ENCODE assay signal across 35 cellular contexts in the genomic region with DNA sequence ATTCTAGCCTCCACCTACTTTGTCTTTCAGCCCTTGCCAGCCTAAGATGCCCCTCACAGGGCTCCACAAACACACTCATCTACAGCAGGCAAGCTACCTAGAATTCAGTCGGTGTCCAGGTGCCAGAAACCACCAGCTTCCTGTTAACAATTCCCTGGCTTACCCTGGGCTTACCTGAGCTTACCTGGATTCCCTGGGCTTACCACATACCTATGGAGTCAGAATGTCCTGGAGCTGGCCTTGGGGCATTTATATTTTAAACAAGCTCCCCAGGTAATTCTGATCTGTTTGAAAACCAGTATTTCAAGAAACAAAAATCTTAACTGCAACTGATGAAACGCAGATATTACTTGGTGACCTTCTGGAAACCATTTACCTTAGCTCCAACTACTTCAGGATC.
"Had no signal": no experiment of that assay in that cellular context is flagged by ENCODE, and none has a peak within 500 bp of the region (broad histone marks: within the 10 kb centered on the region; RNA-seq: fewer than 3 reads in every experiment).

No MANE protein-coding gene starts in this region.

- H3K4me1 Mint-ChIP-seq: naive B cell had no signal

- H3K36me3 ChIP-seq: adrenal gland, heart left ventricle, ovary, prostate gland, thoracic aorta, uterus had no signal

- ATAC-seq: effector memory CD8-positive, alpha-beta T cell; heart left ventricle; left cardiac atrium; left ventricle myocardium superior; sciatic nerve had no signal

- H3K9me3 Mint-ChIP-seq: activated CD4-positive, alpha-beta memory T cell treated with anti-CD3 and anti-CD28 coated beads for 36 hours; activated CD4-positive, alpha-beta T cell treated with anti-CD3 and anti-CD28 coated beads, Interleukin-2, amount 10 ng/mL, durations not matched to agents 24 days and 14 days; activated naive CD4-positive, alpha-beta T cell treated with anti-CD3 and anti-CD28 coated beads for 36 hours; activated naive CD8-positive, alpha-beta T cell treated with anti-CD3 and anti-CD28 coated beads for 36 hours; activated T-helper 1 cell treated with anti-CD3 and anti-CD28 coated beads, Interleukin-12 subunit alpha, Interleukin-12 subunit beta, Interleukin-2, Interleukin-4 antibody, amounts not matched to agents 30 ng/mL and 10 ng/mL and 1 ng/mL, durations not matched to agents 14 hours and 24 hours and 36 hours; brain; effector memory CD8-positive, alpha-beta T cell; mesothelial cell of epicardium; naive B cell; stimulated activated naive CD8-positive, alpha-beta T cell treated with anti-CD3 and anti-CD28 coated beads, Interleukin-15, Interleukin-2, amounts not matched to agents 100 ng/mL and 50 ng/mL, for 24 hours; T-helper 2 cell treated with Interferon-gamma antibody and Interleukin-4, amounts not matched to agents 5 μg/mL and 100 μg/mL, for 36 hours; type B pancreatic cell had no signal

- H3K36me3 Mint-ChIP-seq: activated CD4-positive, alpha-beta memory T cell treated with anti-CD3 and anti-CD28 coated beads for 36 hours; activated naive CD8-positive, alpha-beta T cell treated with anti-CD3 and anti-CD28 coated beads for 36 hours; mesothelial cell of epicardium; type B pancreatic cell had no signal

- FAIRE-seq: keratinocyte had no signal

- DNase-seq: activated CD4-positive, alpha-beta memory T cell treated with anti-CD3 and anti-CD28 coated beads for 36 hours; activated CD4-positive, alpha-beta T cell treated with anti-CD3 and anti-CD28 coated beads, Interleukin-2, amount 10 ng/mL, durations not matched to agents 24 days and 14 days; activated CD4-positive, CD25-positive, alpha-beta regulatory T cell treated with anti-CD3 and anti-CD28 coated beads, Interleukin-2, amount 50 U/mL, for 72 hours; activated CD8-positive, alpha-beta memory T cell treated with anti-CD3 and anti-CD28 coated beads, Interleukin-2, amount 50 U/mL, for 4 hours; activated effector memory CD4-positive, alpha-beta T cell treated with anti-CD3 and anti-CD28 coated beads, Interleukin-2, amount 50 U/mL, for 16 hours; activated naive CD4-positive, alpha-beta T cell treated with anti-CD3 and anti-CD28 coated beads for 36 hours; activated naive CD8-positive, alpha-beta T cell treated with anti-CD3 and anti-CD28 coated beads for 36 hours; activated T-cell treated with anti-CD3 and anti-CD28 coated beads, Interleukin-2, amount 50 U/mL, for 1 hour; adrenal gland; aorta; caudate nucleus; cortex of kidney; effector memory CD8-positive, alpha-beta T cell; foreskin fibroblast; heart left ventricle; left cardiac atrium; left ventricle myocardium superior; naive B cell; ovary; retina; stimulated activated CD4-positive, alpha-beta T cell treated with anti-CD3 and anti-CD28 coated beads, Interleukin-12 subunit alpha, Interleukin-12 subunit beta, amount 100 ng/mL, for 4 hours; stimulated activated CD4-positive, alpha-beta T cell treated with anti-CD3 and anti-CD28 coated beads, Interleukin-4, amount 100 ng/mL, for 1 hour; T-helper 1 cell; uterus had no signal

- H3K9me3 ChIP-seq: adrenal gland, heart left ventricle, ovary, prostate gland, thoracic aorta, uterus had no signal

- H3K4me1 ChIP-seq: prostate gland, uterus had no signal

- H3K27ac ChIP-seq: adrenal gland, heart left ventricle, ovary, prostate gland, skin epidermis, thoracic aorta, uterus had no signal

- H3K27me3 ChIP-seq: adrenal gland, heart left ventricle, ovary, uterus had no signal

- H3K27ac Mint-ChIP-seq: activated CD4-positive, alpha-beta memory T cell treated with anti-CD3 and anti-CD28 coated beads for 36 hours; activated CD4-positive, alpha-beta T cell treated with anti-CD3 and anti-CD28 coated beads, Interleukin-2, amount 10 ng/mL, durations not matched to agents 24 days and 14 days; activated naive CD4-positive, alpha-beta T cell treated with anti-CD3 and anti-CD28 coated beads for 36 hours; activated naive CD8-positive, alpha-beta T cell treated with anti-CD3 and anti-CD28 coated beads for 36 hours; activated T-helper 1 cell treated with anti-CD3 and anti-CD28 coated beads, Interleukin-12 subunit alpha, Interleukin-12 subunit beta, Interleukin-2, Interleukin-4 antibody, amounts not matched to agents 30 ng/mL and 10 ng/mL and 1 ng/mL, durations not matched to agents 14 hours and 24 hours and 36 hours; mesothelial cell of epicardium; naive B cell; stimulated activated naive CD8-positive, alpha-beta T cell treated with anti-CD3 and anti-CD28 coated beads, Interleukin-15, Interleukin-2, amounts not matched to agents 100 ng/mL and 50 ng/mL, for 24 hours; T-helper 2 cell treated with Interferon-gamma antibody and Interleukin-4, amounts not matched to agents 5 μg/mL and 100 μg/mL, for 36 hours; type B pancreatic cell had no signal

- H3K4me3 Mint-ChIP-seq: activated CD4-positive, alpha-beta memory T cell treated with anti-CD3 and anti-CD28 coated beads for 36 hours; activated CD4-positive, alpha-beta T cell treated with anti-CD3 and anti-CD28 coated beads, Interleukin-2, amount 10 ng/mL, durations not matched to agents 24 days and 14 days; activated naive CD4-positive, alpha-beta T cell treated with anti-CD3 and anti-CD28 coated beads for 36 hours; activated naive CD8-positive, alpha-beta T cell treated with anti-CD3 and anti-CD28 coated beads for 36 hours; activated T-helper 1 cell treated with anti-CD3 and anti-CD28 coated beads, Interleukin-12 subunit alpha, Interleukin-12 subunit beta, Interleukin-2, Interleukin-4 antibody, amounts not matched to agents 30 ng/mL and 10 ng/mL and 1 ng/mL, durations not matched to agents 14 hours and 24 hours and 36 hours; brain; effector memory CD8-positive, alpha-beta T cell; mesothelial cell of epicardium; naive B cell; stimulated activated naive CD8-positive, alpha-beta T cell treated with anti-CD3 and anti-CD28 coated beads, Interleukin-15, Interleukin-2, amounts not matched to agents 100 ng/mL and 50 ng/mL, for 24 hours; T-helper 2 cell treated with Interferon-gamma antibody and Interleukin-4, amounts not matched to agents 5 μg/mL and 100 μg/mL, for 36 hours; type B pancreatic cell had no signal

- H3K4me3 ChIP-seq: adrenal gland, heart left ventricle, ovary, prostate gland, skin epidermis, thoracic aorta, uterus had no signal

- H3K27me3 Mint-ChIP-seq: brain, type B pancreatic cell had no signal
